ENCODE assay signal across 23 cellular contexts in genomic region chr1:227092054-227092453, GRCh38.
"Had no signal": no experiment of that assay in that cellular context is flagged by ENCODE, and none has a peak within 500 bp of the region (broad histone marks: within the 10 kb centered on the region; RNA-seq: fewer than 3 reads in every experiment).

No MANE protein-coding gene starts in this region.

- H3K4me2 ChIP-seq: hepatocyte had no signal

- FAIRE-seq: endothelial cell of umbilical vein had no signal

- H3K4me1 ChIP-seq: lower lobe of right lung, tibial artery, upper lobe of right lung, vagina had no signal

- H3K27ac ChIP-seq: coronary artery, lower lobe of right lung, pancreas, tibial artery, upper lobe of right lung, vagina had no signal

- H3K27me3 ChIP-seq: hepatocyte, pancreas, tibial artery, upper lobe of right lung, vagina had no signal

- H3K4me3 ChIP-seq: coronary artery, hepatocyte, lower lobe of right lung, pancreas, tibial artery, upper lobe of right lung, vagina had no signal

- H3K36me3 ChIP-seq: lower lobe of right lung, upper lobe of right lung had no signal

- H2AFZ ChIP-seq: hepatocyte had no signal

- H3K9me3 ChIP-seq: lower lobe of right lung, pancreas, tibial artery, upper lobe of right lung, vagina had no signal

- ATAC-seq: left lobe of liver; lower lobe of right lung; pancreas; right cardiac atrium; stimulated activated effector memory CD8-positive, alpha-beta T cell treated with anti-CD3 and anti-CD28 coated beads, Interleukin-12 subunit alpha, Interleukin-12 subunit beta, amount 100 ng/mL, for 72 hours; upper lobe of right lung had no signal

- DNase-seq: effector CD4-positive, alpha-beta T cell; endodermal cell; foreskin melanocyte; head of caudate nucleus; lower lobe of right lung; mesenchymal stem cell; midbrain; occipital lobe; pancreas; right cardiac atrium; stimulated activated CD4-positive, alpha-beta T cell treated with anti-CD3 and anti-CD28 coated beads, Interleukin-4, amount 100 ng/mL, for 1 hour; stimulated activated CD8-positive, alpha-beta memory T cell treated with anti-CD3 and anti-CD28 coated beads, Interleukin-4, amount 100 ng/mL, for 48 hours; tibial artery; upper lobe of right lung had no signal

- H3K4me1 Mint-ChIP-seq: nephron; stimulated activated effector memory CD8-positive, alpha-beta T cell treated with anti-CD3 and anti-CD28 coated beads, Interleukin-12 subunit alpha, Interleukin-12 subunit beta, amount 100 ng/mL, for 72 hours had no signal

- H3K79me2 ChIP-seq: hepatocyte had no signal

- H3K27me3 Mint-ChIP-seq: progenitor cell of endocrine pancreas had no signal

- H3K9me3 Mint-ChIP-seq: endodermal cell; stimulated activated effector memory CD8-positive, alpha-beta T cell treated with anti-CD3 and anti-CD28 coated beads, Interleukin-12 subunit alpha, Interleukin-12 subunit beta, amount 100 ng/mL, for 72 hours; stimulated activated naive CD8-positive, alpha-beta T cell treated with anti-CD3 and anti-CD28 coated beads, Interleukin-15, Interleukin-2, amounts not matched to agents 100 ng/mL and 50 ng/mL, for 24 hours had no signal

- H3K4me3 Mint-ChIP-seq: endodermal cell; nephron; stimulated activated effector memory CD8-positive, alpha-beta T cell treated with anti-CD3 and anti-CD28 coated beads, Interleukin-12 subunit alpha, Interleukin-12 subunit beta, amount 100 ng/mL, for 72 hours; stimulated activated naive CD8-positive, alpha-beta T cell treated with anti-CD3 and anti-CD28 coated beads, Interleukin-15, Interleukin-2, amounts not matched to agents 100 ng/mL and 50 ng/mL, for 24 hours had no signal

- H3K27ac Mint-ChIP-seq: progenitor cell of endocrine pancreas; stimulated activated effector memory CD8-positive, alpha-beta T cell treated with anti-CD3 and anti-CD28 coated beads, Interleukin-12 subunit alpha, Interleukin-12 subunit beta, amount 100 ng/mL, for 72 hours; stimulated activated naive CD8-positive, alpha-beta T cell treated with anti-CD3 and anti-CD28 coated beads, Interleukin-15, Interleukin-2, amounts not matched to agents 100 ng/mL and 50 ng/mL, for 24 hours had no signal

- H3K36me3 Mint-ChIP-seq: stimulated activated effector memory CD8-positive, alpha-beta T cell treated with anti-CD3 and anti-CD28 coated beads, Interleukin-12 subunit alpha, Interleukin-12 subunit beta, amount 100 ng/mL, for 72 hours had no signal
